ENCODE assay signal across 7 cellular contexts in genomic region chr17:42405963-42406495, GRCh38. TPM values are rescaled to one million over a fixed set of nuclear protein-coding genes. Genes with fewer than 3 reads are reported as not detected.
DNase-seq lines count a peak whose midpoint lies in the region; ATAC-seq and TF ChIP-seq lines count a peak whose summit lies in the region.

No MANE protein-coding gene starts in this region.

- H3K4me3 ChIP-seq in left lung = no peak overlapping the region

- TF ChIP-seq CTCF in GM12874 (IDR thresholded peaks at IDR 0.05; ENCODE audit: insufficient read depth, low read depth, low read length) (peak; percentile 85), left lung (IDR thresholded peaks at IDR 0.05) (peak; percentile 80 to 89)

- intact Hi-C loops in left lung (cut with DNase I) = loop anchor here (5.0 to 10.0 kb wide), 2 partner anchors 81 to 84 kb away; no protein-coding TSS in a partner anchor

- H3K27ac ChIP-seq in caudate nucleus (ENCODE audit: low read depth, low read length) = no peak overlapping the region
- peak overlapping the region in 1 of 2 donors; percentile 74 for H3K27ac ChIP-seq in left lung

- DNase-seq in NCI-H2196 (lab: John Stamatoyannopoulos, UW; ENCODE audit: unreplicated experiment) (peak; percentile 57), caudate nucleus (lab: John Stamatoyannopoulos, UW) (peak in 56 of 61 donors; percentile 9 to 82 (median 54)), left lung (peak; percentile 78 to 96)
- DNase-seq in activated CD4-positive, alpha-beta T cell treated with anti-CD3 and anti-CD28 coated beads for 1 hour = peak; percentile 75
- DNase-seq in stimulated activated CD4-positive, alpha-beta T cell treated with anti-CD3 and anti-CD28 coated beads, Interleukin-4, amount 100 ng/mL, for 24 hours = peak; percentile 85

- peaks cover 46 to 83% of the 10 kb centered on the region in 2 donors for H3K4me1 ChIP-seq in left lung

- H3K36me3 ChIP-seq in left lung = peaks cover 0 to 30% of the 10 kb centered on the region in 2 donors

- no peaks in the 10 kb centered on the region for H3K27me3 ChIP-seq in left lung

- no peaks in the 10 kb centered on the region for H3K9me3 ChIP-seq in left lung

- ATAC-seq in left lung (peak; percentile 67), HG03520 (IDR thresholded peaks at IDR 0.05; ENCODE audit: unreplicated experiment) (no peak)

RNA-seq across cellular contexts. Expression of gene CAVIN1, which starts 17.0 kb away (rescaled TPM):
- 100 to 1,000 TPM; 285 to 320 TPM for total RNA-seq in left lung

RNA-seq across cellular contexts. Expression of gene STAT3, which starts 17.8 kb away (rescaled TPM):
- 100 to 1,000 TPM; 229 to 271 TPM for total RNA-seq in left lung

RNA-seq across cellular contexts. Expression of gene ATP6V0A1, which starts 52.6 kb away (rescaled TPM):
- total RNA-seq in left lung = 100 to 1,000 TPM in 1 of 2 donors, 10 to 100 TPM in 1; 95.9 to 103 TPM
